ENCODE assay signal across 23 cellular contexts in the genomic region with DNA sequence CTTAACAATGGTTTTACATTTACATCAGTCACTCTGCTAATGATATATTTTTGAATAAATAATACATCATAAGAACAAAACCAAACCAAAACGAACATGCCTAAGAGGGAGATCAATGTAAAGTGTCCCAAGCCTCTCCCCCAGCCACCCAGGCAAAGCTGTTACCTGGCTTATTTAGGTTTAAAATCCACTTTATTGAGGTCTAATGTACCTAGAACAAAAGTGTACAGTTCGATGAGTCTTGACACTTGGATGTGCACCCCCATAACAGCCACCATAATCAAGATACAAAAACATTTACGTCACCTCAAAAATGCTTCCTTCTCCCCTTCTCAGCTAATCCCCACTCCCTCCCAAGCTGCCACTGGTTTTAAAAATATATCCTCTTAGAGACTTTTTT. TPM values are rescaled to one million over a fixed set of nuclear protein-coding genes. Genes with fewer than 3 reads are reported as not detected.
DNase-seq lines count a peak whose midpoint lies in the region; ATAC-seq, FAIRE-seq and TF ChIP-seq lines count a peak whose summit lies in the region.
"Had no signal": no experiment of that assay in that cellular context is flagged by ENCODE, and none has a peak within 500 bp of the region (broad histone marks: within the 10 kb centered on the region; RNA-seq: fewer than 3 reads in every experiment).

No MANE protein-coding gene starts in this region.

- H3K4me1 Mint-ChIP-seq in activated CD4-positive, alpha-beta T cell treated with anti-CD3 and anti-CD28 coated beads, Interleukin-2, amount 10 ng/mL, durations not matched to agents 7 days and 5 days, result peaks cover 22% of the 10 kb centered on the region
- peaks cover 26% of the 10 kb centered on the region for H3K4me1 Mint-ChIP-seq in endodermal cell

- peaks cover 100% of the 10 kb centered on the region for H3K27me3 ChIP-seq in endodermal cell (ENCODE audit: control insufficient read depth, insufficient read depth, low read length, poor library complexity, severe bottlenecking)
- H3K27me3 ChIP-seq in psoas muscle (ENCODE audit: insufficient read depth in 3 of 3, low read length in 2 of 3), result peaks cover 3 to 94% (median 54%) of the 10 kb centered on the region in 3 donors
- H3K27me3 ChIP-seq in tibial nerve, result peaks cover 2 to 100% of the 10 kb centered on the region in 2 donors

- intact Hi-C loops in psoas muscle (cut with DNase I) (no loop called here), left colon (cut with DNase I, micrococcal nuclease) (no loop called here)

- POLR2A ChIA-PET in activated CD4-positive, alpha-beta T cell treated with anti-CD3 and anti-CD28 coated beads, Interleukin-2, amount 10 ng/mL, durations not matched to agents 7 days and 5 days (lab: Charles Lee), result no interaction called here
- POLR2A ChIA-PET in A549 (lab: Yijun Ruan, JAX), result no interaction called here

- WGBS in A549 (ENCODE audit: missing lambda C conversion rate), result 79% methylated on average over 3 of the region's 3 CpGs
- WGBS in endodermal cell (ENCODE audit: insufficient coverage in 1 of 2, insufficient read length in 1 of 2), 2 experiments, result 35 to 71% methylated on average over 1 to 3 of the region's 3 CpGs
- 34 to 52% (median 45%) methylated on average over 3 of the region's 3 CpGs for WGBS in psoas muscle, 3 donors
- WGBS in tibial nerve, 2 donors, result 37 to 49% methylated on average over 3 of the region's 3 CpGs

- TF ChIP-seq POLR2A in A549 (IDR thresholded peaks at IDR 0.05; ENCODE audit: low read length), result no peak
- TF ChIP-seq POLR2A in tibial nerve (IDR thresholded peaks at IDR 0.05), result no peak

- H3K27me3 Mint-ChIP-seq in activated CD4-positive, alpha-beta T cell treated with anti-CD3 and anti-CD28 coated beads, Interleukin-2, amount 10 ng/mL, durations not matched to agents 7 days and 5 days, result peaks cover 91% of the 10 kb centered on the region
- peaks cover 100% of the 10 kb centered on the region for H3K27me3 Mint-ChIP-seq in endodermal cell (ENCODE audit: insufficient read depth)

- DNase-seq in activated CD4-positive, alpha-beta T cell treated with anti-CD3 and anti-CD28 coated beads, Interleukin-2, amount 10 ng/mL, durations not matched to agents 7 days and 5 days, result no peak
- DNase-seq in activated CD4-positive, alpha-beta T cell treated with anti-CD3 and anti-CD28 coated beads, Interleukin-2, amount 50 U/mL, for 1 hour, result no peak
- DNase-seq in A549 (ENCODE audit: low read depth in 1 of 2, low spot score in 1 of 2) (no peak), endodermal cell (peak; percentile 21), psoas muscle (no peak), tibial nerve (ENCODE audit: low spot score in 2 of 2) (no peak), left colon (no peak), OCI-M1 (lab: John Stamatoyannopoulos, UW) (no peak)
- DNase-seq: C1 segment of cervical spinal cord; GM23248; NCI-H1105; NCI-H146; NCI-H2029; NCI-H226; NCI-H774; NK-92 treated with Interleukin-12 subunit alpha and Interleukin-12 subunit beta, amount 100 ng/mL, for 24 hours had no signal

- H3K27ac ChIP-seq in A549 (no peak overlapping the region), endodermal cell (ENCODE audit: low read depth, low read length) (no peak overlapping the region), psoas muscle (no peak overlapping the region), tibial nerve (no peak overlapping the region)
- H3K27ac ChIP-seq: 22Rv1, GM23248, KMS-11, SJSA1 had no signal

- TF ChIP-seq EP300 in A549 (IDR thresholded peaks at IDR 0.05), result no peak
- no peak for TF ChIP-seq EP300 in tibial nerve (IDR thresholded peaks at IDR 0.05)

- H3K9me3 Mint-ChIP-seq in activated CD4-positive, alpha-beta T cell treated with anti-CD3 and anti-CD28 coated beads, Interleukin-2, amount 10 ng/mL, durations not matched to agents 7 days and 5 days, result no peaks in the 10 kb centered on the region
- H3K9me3 Mint-ChIP-seq in endodermal cell, result no peaks in the 10 kb centered on the region

- H3K4me3 Mint-ChIP-seq in activated CD4-positive, alpha-beta T cell treated with anti-CD3 and anti-CD28 coated beads, Interleukin-2, amount 10 ng/mL, durations not matched to agents 7 days and 5 days, result no peak overlapping the region
- peak overlapping the region; percentile 58 for H3K4me3 Mint-ChIP-seq in endodermal cell

- no peak for TF ChIP-seq RAD21 in A549 (conservative IDR thresholded peaks at IDR 0.05 in 1 of 2, IDR thresholded peaks at IDR 0.05 in 1 of 2)

- ATAC-seq in A549 (no peak), psoas muscle (no peak), left colon (no peak)
- ATAC-seq: HCT116 had no signal

- H3K4me3 ChIP-seq in A549 (peak overlapping the region; percentile 45; the same call in 1 of the 3 replicates), endodermal cell (ENCODE audit: low read length) (no peak overlapping the region), psoas muscle (peak overlapping the region; percentile 52), tibial nerve (no peak overlapping the region)
- H3K4me3 ChIP-seq: GM23248, SJSA1 had no signal

- H3K36me3 Mint-ChIP-seq in activated CD4-positive, alpha-beta T cell treated with anti-CD3 and anti-CD28 coated beads, Interleukin-2, amount 10 ng/mL, durations not matched to agents 7 days and 5 days (ENCODE audit: low read depth), result peaks cover 8% of the 10 kb centered on the region
- no peaks in the 10 kb centered on the region for H3K36me3 Mint-ChIP-seq in endodermal cell (ENCODE audit: low read depth)

- FAIRE-seq in A549 (lab: Jason Lieb, UNC), result no peak
- FAIRE-seq: G401.6, GM12892, HTR-8/SVneo had no signal

- no peak overlapping the region for H3K9ac ChIP-seq in endodermal cell (ENCODE audit: extremely low read depth, low read length, poor library complexity, severe bottlenecking)
- H3K9ac ChIP-seq: GM23248, KMS-11 had no signal

- H3K4me1 ChIP-seq in A549 (no peaks in the 10 kb centered on the region), endodermal cell (ENCODE audit: control insufficient read depth, insufficient read depth, low read length) (peaks cover 9% of the 10 kb centered on the region), psoas muscle (peaks cover 12% of the 10 kb centered on the region), tibial nerve (peaks cover 0 to 31% (median 13%) of the 10 kb centered on the region in 4 donors)
- H3K4me1 ChIP-seq: SJSA1 had no signal

- H3K4me2 ChIP-seq in A549, result peak overlapping the region; percentile 70
- H3K4me2 ChIP-seq: KMS-11 had no signal

- no peaks in the 10 kb centered on the region for H3K9me3 ChIP-seq in A549
- H3K9me3 ChIP-seq in endodermal cell (ENCODE audit: control insufficient read depth, low read length), result no peaks in the 10 kb centered on the region
- no peaks in the 10 kb centered on the region for H3K9me3 ChIP-seq in psoas muscle
- H3K9me3 ChIP-seq in tibial nerve, result no peaks in the 10 kb centered on the region

- TF ChIP-seq CTCF in A549 (IDR thresholded peaks at IDR 0.05) (no peak), endodermal cell (conservative IDR thresholded peaks at IDR 0.05) (no peak), psoas muscle (IDR thresholded peaks at IDR 0.05) (no peak), tibial nerve (IDR thresholded peaks at IDR 0.05) (no peak)

- H3K36me3 ChIP-seq in endodermal cell (ENCODE audit: control insufficient read depth, insufficient read depth, low read length), result no peaks in the 10 kb centered on the region
- H3K36me3 ChIP-seq in psoas muscle (ENCODE audit: insufficient read depth in 1 of 2, low read depth in 1 of 2), result no peaks in the 10 kb centered on the region
- no peaks in the 10 kb centered on the region for H3K36me3 ChIP-seq in tibial nerve
- H3K36me3 ChIP-seq: SJSA1 had no signal

- H3K27ac Mint-ChIP-seq in activated CD4-positive, alpha-beta T cell treated with anti-CD3 and anti-CD28 coated beads, Interleukin-2, amount 10 ng/mL, durations not matched to agents 7 days and 5 days, result peak overlapping the region; percentile 25
- H3K27ac Mint-ChIP-seq in endodermal cell, result no peak overlapping the region

- CTCF ChIA-PET in activated CD4-positive, alpha-beta T cell treated with anti-CD3 and anti-CD28 coated beads, Interleukin-2, amount 10 ng/mL, durations not matched to agents 7 days and 5 days (lab: Charles Lee), result interaction anchor here (1.1 kb wide), 1 partner anchor 52 kb away, joined by 3 read pairs; no protein-coding TSS in a partner anchor
- CTCF ChIA-PET in A549 (lab: Yijun Ruan, JAX), result interaction anchor here (0.6 to 1.1 kb wide), 2 partner anchors 15 to 161 kb away, joined by 3 to 4 read pairs; no protein-coding TSS in a partner anchor

TF ChIP-seq in A549, 52 proteins besides CTCF, POLR2A, EP300 and RAD21:
- TF ChIP-seq SREBF2 (IDR thresholded peaks at IDR 0.05) (no peak), TP53 (CRISPR knock-in tag; IDR thresholded peaks at IDR 0.05) (no peak), NPAS2 (CRISPR knock-in tag; IDR thresholded peaks at IDR 0.05; ENCODE audit: borderline replicate concordance) (no peak), KDM1A (IDR thresholded peaks at IDR 0.05; ENCODE audit: low read depth) (no peak), MAFK (IDR thresholded peaks at IDR 0.05; ENCODE audit: partially characterized antibody) (no peak), CHD2 (IDR thresholded peaks at IDR 0.05; ENCODE audit: low read length, partially characterized antibody) (no peak), BHLHE40 (IDR thresholded peaks at IDR 0.05; ENCODE audit: low read depth, low read length) (no peak), HOXB5 (CRISPR knock-in tag; IDR thresholded peaks at IDR 0.05) (no peak), TFCP2L1 (CRISPR knock-in tag; IDR thresholded peaks at IDR 0.05) (no peak)

RNA-seq across cellular contexts. Expression of gene NKX2-5, which starts 8.2 kb away (rescaled TPM):
- total RNA-seq in activated CD4-positive, alpha-beta T cell treated with anti-CD3 and anti-CD28 coated beads, Interleukin-2, amount 10 ng/mL, durations not matched to agents 7 days and 5 days, result not detected
- polyA plus RNA-seq in A549 (2011; rRNA removed) (3.1 and 4.0 TPM in 2 replicates), A549 (2017; fragmentation: RNase III; extraction: RNeasy Plus Mini Kit Qiagen cat#74134 plus additional on column Dnase treatment) (10.2 to 10.9 TPM (median 10.8 TPM) in 3 replicates), psoas muscle (not detected)
- polyA plus RNA-seq in A549 (2012; cell fraction: cytosol; rRNA removed), result 18.4 and 27.2 TPM in 2 replicates
- polyA plus RNA-seq in A549 (2012; cell fraction: nucleus; rRNA removed), result 19.4 and 23.9 TPM in 2 replicates
- 1.6 and 1.7 TPM in 2 replicates for polyA minus RNA-seq in A549 (2011; rRNA and poly(A)+ RNA removed)
- total RNA-seq in endodermal cell (under 1 TPM; 0.33 to 0.37 TPM), psoas muscle (1 to 10 TPM in 2 of 4 donors, not detected in 2; 1.8 to 4.1 TPM), tibial nerve (not detected), left colon (not detected)
- 0.75 TPM for polyA plus RNA-seq in endodermal cell (2013, experiment 1 of 2)
- 1.1 TPM for polyA plus RNA-seq in endodermal cell (2013, experiment 2 of 2)
- total RNA-seq: GM23248, SJSA1 had no signal
- polyA plus RNA-seq: GM23248 had no signal

Comparison
In these comparisons a context has a peak if more than half of its experiments do, and no peak if none do; other contexts are left out.
1. H3K4me3 ChIP-seq: peak in A549 (single experiment) and psoas muscle (single experiment); none in endodermal cell (single experiment) and tibial nerve (0 of 4).